Comparison of ENCODE assay signal across 1 cellular context in the genomic region with DNA sequence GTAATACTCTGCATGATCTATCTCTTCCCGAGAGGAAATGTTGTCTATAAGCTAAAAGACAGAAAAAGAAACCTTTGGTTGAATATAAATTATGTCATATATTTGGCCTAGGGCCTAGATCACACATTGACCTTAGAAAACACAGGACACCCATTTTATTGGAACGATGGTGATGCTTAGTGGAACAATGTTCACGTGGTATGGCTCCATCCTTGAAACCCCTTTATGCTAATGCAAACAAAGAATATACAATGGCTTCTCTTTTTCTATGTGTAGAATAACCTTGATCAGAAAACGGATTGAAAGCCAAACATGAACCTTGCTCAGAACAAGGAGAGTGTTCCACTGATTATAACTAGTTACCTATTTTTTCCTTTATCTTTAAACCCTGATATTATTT.
TF ChIP-seq lines count a peak whose summit lies in the region.

No MANE protein-coding gene starts in this region.

TF ChIP-seq in HepG2, 621 proteins besides CTCF, POLR2A, EP300 and RAD21 (continued from another document and continues in another):
- TF ChIP-seq, protein P1, sequence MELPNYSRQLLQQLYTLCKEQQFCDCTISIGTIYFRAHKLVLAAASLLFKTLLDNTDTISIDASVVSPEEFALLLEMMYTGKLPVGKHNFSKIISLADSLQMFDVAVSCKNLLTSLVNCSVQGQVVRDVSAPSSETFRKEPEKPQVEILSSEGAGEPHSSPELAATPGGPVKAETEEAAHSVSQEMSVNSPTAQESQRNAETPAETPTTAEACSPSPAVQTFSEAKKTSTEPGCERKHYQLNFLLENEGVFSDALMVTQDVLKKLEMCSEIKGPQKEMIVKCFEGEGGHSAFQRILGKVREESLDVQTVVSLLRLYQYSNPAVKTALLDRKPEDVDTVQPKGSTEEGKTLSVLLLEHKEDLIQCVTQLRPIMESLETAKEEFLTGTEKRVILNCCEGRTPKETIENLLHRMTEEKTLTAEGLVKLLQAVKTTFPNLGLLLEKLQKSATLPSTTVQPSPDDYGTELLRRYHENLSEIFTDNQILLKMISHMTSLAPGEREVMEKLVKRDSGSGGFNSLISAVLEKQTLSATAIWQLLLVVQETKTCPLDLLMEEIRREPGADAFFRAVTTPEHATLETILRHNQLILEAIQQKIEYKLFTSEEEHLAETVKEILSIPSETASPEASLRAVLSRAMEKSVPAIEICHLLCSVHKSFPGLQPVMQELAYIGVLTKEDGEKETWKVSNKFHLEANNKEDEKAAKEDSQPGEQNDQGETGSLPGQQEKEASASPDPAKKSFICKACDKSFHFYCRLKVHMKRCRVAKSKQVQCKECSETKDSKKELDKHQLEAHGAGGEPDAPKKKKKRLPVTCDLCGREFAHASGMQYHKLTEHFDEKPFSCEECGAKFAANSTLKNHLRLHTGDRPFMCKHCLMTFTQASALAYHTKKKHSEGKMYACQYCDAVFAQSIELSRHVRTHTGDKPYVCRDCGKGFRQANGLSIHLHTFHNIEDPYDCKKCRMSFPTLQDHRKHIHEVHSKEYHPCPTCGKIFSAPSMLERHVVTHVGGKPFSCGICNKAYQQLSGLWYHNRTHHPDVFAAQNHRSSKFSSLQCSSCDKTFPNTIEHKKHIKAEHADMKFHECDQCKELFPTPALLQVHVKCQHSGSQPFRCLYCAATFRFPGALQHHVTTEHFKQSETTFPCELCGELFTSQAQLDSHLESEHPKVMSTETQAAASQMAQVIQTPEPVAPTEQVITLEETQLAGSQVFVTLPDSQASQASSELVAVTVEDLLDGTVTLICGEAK (IDR thresholded peaks at IDR 0.05), result no peak
- TF ChIP-seq, protein P1 (CRISPR knock-in tag; IDR thresholded peaks at IDR 0.05), result no peak
- TF ChIP-seq HOXA5 (CRISPR knock-in tag; IDR thresholded peaks at IDR 0.05) (0 out of 2 replicates have a peak, but pooled peaks have one; percentile 25), ZNF101 (CRISPR knock-in tag; IDR thresholded peaks at IDR 0.05; ENCODE audit: borderline replicate concordance, low read depth) (no peak), SIX4 (CRISPR knock-in tag; IDR thresholded peaks at IDR 0.05) (no peak), ZNF3 (CRISPR knock-in tag; IDR thresholded peaks at IDR 0.05) (no peak), SAP130 (CRISPR knock-in tag; IDR thresholded peaks at IDR 0.05; ENCODE audit: low read depth) (0 out of 2 replicates have a peak, but pooled peaks have one; percentile 18), RBM22 (optimal IDR thresholded peaks at IDR 0.05; ENCODE audit: low read length) (no peak), CHCHD3 (CRISPR knock-in tag; IDR thresholded peaks at IDR 0.05) (no peak), ZNF296 (CRISPR knock-in tag; conservative IDR thresholded peaks at IDR 0.05) (no peak), SCMH1 (CRISPR knock-in tag; IDR thresholded peaks at IDR 0.05; ENCODE audit: borderline replicate concordance) (no peak), NCOA2 (CRISPR knock-in tag; IDR thresholded peaks at IDR 0.05) (peak; percentile 92), ZNF350 (CRISPR knock-in tag; IDR thresholded peaks at IDR 0.05; ENCODE audit: borderline replicate concordance, low read depth) (no peak), HDAC2 (CRISPR knock-in tag; IDR thresholded peaks at IDR 0.05) (peak; percentile 71), ZNF331 (CRISPR knock-in tag; IDR thresholded peaks at IDR 0.05) (peak; percentile 53; the same call in 1 of the 2 replicates), ZBTB8A (CRISPR knock-in tag; IDR thresholded peaks at IDR 0.05; ENCODE audit: borderline replicate concordance, low read depth) (no peak), SSRP1 (CRISPR knock-in tag; IDR thresholded peaks at IDR 0.05) (0 out of 2 replicates have a peak, but pooled peaks have one; percentile 21), GFI1 (CRISPR knock-in tag; IDR thresholded peaks at IDR 0.05; ENCODE audit: borderline replicate concordance) (peak; percentile 68; the same call in 1 of the 2 replicates), TBX2 (CRISPR knock-in tag; IDR thresholded peaks at IDR 0.05; ENCODE audit: borderline replicate concordance) (0 out of 2 replicates have a peak, but pooled peaks have one; percentile 18), FOXJ3 (CRISPR knock-in tag; IDR thresholded peaks at IDR 0.05; ENCODE audit: borderline replicate concordance) (peak; percentile 62; the same call in 1 of the 2 replicates), NCOR1 (IDR thresholded peaks at IDR 0.05; ENCODE audit: borderline replicate concordance, low read length) (peak; percentile 58; the same call in 1 of the 2 replicates), CREB1 (IDR thresholded peaks at IDR 0.05) (no peak), CREB1 (CRISPR knock-in tag; IDR thresholded peaks at IDR 0.05) (peak; percentile 44; the same call in 1 of the 2 replicates), ZNF878 (CRISPR knock-in tag; IDR thresholded peaks at IDR 0.05) (no peak), SOX5 (CRISPR knock-in tag; IDR thresholded peaks at IDR 0.05; ENCODE audit: borderline replicate concordance) (peak; percentile 97), NR2F6 (IDR thresholded peaks at IDR 0.05) (peak; percentile 19; the same call in 1 of the 2 replicates), NR2F6 (CRISPR knock-in tag; IDR thresholded peaks at IDR 0.05) (peak; percentile 62; the same call in 1 of the 2 replicates), GATAD2A (CRISPR knock-in tag; IDR thresholded peaks at IDR 0.05) (peak; percentile 89), KLF16 (CRISPR knock-in tag; IDR thresholded peaks at IDR 0.05) (peak in 1 of 2 experiments; percentile 60; a peak in 1 of 4 replicates)
- TF ChIP-seq, protein P2, sequence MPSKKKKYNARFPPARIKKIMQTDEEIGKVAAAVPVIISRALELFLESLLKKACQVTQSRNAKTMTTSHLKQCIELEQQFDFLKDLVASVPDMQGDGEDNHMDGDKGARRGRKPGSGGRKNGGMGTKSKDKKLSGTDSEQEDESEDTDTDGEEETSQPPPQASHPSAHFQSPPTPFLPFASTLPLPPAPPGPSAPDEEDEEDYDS (CRISPR knock-in tag; IDR thresholded peaks at IDR 0.05), result peak; percentile 36; the same call in 1 of the 2 replicates
- TF ChIP-seq, protein P3, sequence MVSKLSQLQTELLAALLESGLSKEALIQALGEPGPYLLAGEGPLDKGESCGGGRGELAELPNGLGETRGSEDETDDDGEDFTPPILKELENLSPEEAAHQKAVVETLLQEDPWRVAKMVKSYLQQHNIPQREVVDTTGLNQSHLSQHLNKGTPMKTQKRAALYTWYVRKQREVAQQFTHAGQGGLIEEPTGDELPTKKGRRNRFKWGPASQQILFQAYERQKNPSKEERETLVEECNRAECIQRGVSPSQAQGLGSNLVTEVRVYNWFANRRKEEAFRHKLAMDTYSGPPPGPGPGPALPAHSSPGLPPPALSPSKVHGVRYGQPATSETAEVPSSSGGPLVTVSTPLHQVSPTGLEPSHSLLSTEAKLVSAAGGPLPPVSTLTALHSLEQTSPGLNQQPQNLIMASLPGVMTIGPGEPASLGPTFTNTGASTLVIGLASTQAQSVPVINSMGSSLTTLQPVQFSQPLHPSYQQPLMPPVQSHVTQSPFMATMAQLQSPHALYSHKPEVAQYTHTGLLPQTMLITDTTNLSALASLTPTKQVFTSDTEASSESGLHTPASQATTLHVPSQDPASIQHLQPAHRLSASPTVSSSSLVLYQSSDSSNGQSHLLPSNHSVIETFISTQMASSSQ (IDR thresholded peaks at IDR 0.05; ENCODE audit: low read depth), result peak; percentile 41; the same call in 1 of the 2 replicates
- TF ChIP-seq, protein P3 (CRISPR knock-in tag; IDR thresholded peaks at IDR 0.05; ENCODE audit: borderline replicate concordance), result peak; percentile 72; the same call in 1 of the 2 replicates
- TF ChIP-seq, protein P4, sequence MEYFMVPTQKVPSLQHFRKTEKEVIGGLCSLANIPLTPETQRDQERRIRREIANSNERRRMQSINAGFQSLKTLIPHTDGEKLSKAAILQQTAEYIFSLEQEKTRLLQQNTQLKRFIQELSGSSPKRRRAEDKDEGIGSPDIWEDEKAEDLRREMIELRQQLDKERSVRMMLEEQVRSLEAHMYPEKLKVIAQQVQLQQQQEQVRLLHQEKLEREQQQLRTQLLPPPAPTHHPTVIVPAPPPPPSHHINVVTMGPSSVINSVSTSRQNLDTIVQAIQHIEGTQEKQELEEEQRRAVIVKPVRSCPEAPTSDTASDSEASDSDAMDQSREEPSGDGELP (IDR thresholded peaks at IDR 0.05; ENCODE audit: borderline replicate concordance, low read depth), result no peak
- TF ChIP-seq, protein P5, sequence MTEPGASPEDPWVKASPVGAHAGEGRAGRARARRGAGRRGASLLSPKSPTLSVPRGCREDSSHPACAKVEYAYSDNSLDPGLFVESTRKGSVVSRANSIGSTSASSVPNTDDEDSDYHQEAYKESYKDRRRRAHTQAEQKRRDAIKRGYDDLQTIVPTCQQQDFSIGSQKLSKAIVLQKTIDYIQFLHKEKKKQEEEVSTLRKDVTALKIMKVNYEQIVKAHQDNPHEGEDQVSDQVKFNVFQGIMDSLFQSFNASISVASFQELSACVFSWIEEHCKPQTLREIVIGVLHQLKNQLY (CRISPR knock-in tag; IDR thresholded peaks at IDR 0.05), result peak; percentile 93
- TF ChIP-seq, protein P6, sequence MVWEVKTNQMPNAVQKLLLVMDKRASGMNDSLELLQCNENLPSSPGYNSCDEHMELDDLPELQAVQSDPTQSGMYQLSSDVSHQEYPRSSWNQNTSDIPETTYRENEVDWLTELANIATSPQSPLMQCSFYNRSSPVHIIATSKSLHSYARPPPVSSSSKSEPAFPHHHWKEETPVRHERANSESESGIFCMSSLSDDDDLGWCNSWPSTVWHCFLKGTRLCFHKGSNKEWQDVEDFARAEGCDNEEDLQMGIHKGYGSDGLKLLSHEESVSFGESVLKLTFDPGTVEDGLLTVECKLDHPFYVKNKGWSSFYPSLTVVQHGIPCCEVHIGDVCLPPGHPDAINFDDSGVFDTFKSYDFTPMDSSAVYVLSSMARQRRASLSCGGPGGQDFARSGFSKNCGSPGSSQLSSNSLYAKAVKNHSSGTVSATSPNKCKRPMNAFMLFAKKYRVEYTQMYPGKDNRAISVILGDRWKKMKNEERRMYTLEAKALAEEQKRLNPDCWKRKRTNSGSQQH (CRISPR knock-in tag; IDR thresholded peaks at IDR 0.05; ENCODE audit: low read depth), result no peak
- TF ChIP-seq, protein P7, sequence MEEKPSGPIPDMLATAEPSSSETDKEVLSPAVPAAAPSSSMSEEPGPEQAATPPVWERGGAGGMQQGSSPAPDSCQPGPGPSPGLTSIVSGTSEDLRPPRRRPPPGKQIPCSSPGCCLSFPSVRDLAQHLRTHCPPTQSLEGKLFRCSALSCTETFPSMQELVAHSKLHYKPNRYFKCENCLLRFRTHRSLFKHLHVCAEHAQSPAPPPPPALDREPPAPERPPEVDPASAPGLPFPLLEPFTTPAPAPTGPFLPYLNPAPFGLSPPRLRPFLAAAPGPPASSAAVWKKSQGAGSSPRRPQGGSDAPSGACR (CRISPR knock-in tag; IDR thresholded peaks at IDR 0.05), result no peak
- TF ChIP-seq, protein P8, sequence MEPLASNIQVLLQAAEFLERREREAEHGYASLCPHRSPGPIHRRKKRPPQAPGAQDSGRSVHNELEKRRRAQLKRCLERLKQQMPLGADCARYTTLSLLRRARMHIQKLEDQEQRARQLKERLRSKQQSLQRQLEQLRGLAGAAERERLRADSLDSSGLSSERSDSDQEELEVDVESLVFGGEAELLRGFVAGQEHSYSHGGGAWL (CRISPR knock-in tag; IDR thresholded peaks at IDR 0.05), result no peak
